In genomic region chr10:102064868-102065560, GRCh38 we compare ENCODE assay signal across 8 cellular contexts. TPM values are rescaled to one million over a fixed set of nuclear protein-coding genes. Genes with fewer than 3 reads are reported as not detected.
DNase-seq lines count a peak whose midpoint lies in the region; ATAC-seq lines count a peak whose summit lies in the region.

HPS6 (plus strand) TSS chr10:102065349; CDS start chr10:102065475, 126 bp downstream.

- DNase-seq in AG08395 (ENCODE audit: low spot score) (peak; percentile 96), NCI-H226 (peak; percentile 96), cerebellum (ENCODE audit: low spot score) (peak; percentile 88), kidney tubule cell (ENCODE audit: low spot score) (peak; percentile 94)
- DNase-seq in activated CD4-positive, alpha-beta T cell treated with anti-CD3 and anti-CD28 coated beads for 1 hour = peak; percentile 77
- DNase-seq in stimulated activated CD4-positive, alpha-beta T cell treated with anti-CD3 and anti-CD28 coated beads, Interleukin-1b, Interleukin-23, amount 100 ng/mL, for 4 hours (ENCODE audit: low read depth in 2 of 2) = peak; percentile 77 to 88

- ATAC-seq in GM18870 (IDR thresholded peaks at IDR 0.05; ENCODE audit: unreplicated experiment) (peak; percentile 66), HG03135 (IDR thresholded peaks at IDR 0.05; ENCODE audit: unreplicated experiment) (peak; percentile 95)

RNA-seq across cellular contexts. Expression of gene HPS6, which starts in this region (rescaled TPM):
- 6.5 TPM for total RNA-seq in cerebellum

Comparison
In these comparisons a context has a peak if more than half of its experiments do, and no peak if none do; other contexts are left out.
1. Peak in every context shown above with its lines: DNase-seq and ATAC-seq.